ENCODE assay signal across 31 cellular contexts in the genomic region with DNA sequence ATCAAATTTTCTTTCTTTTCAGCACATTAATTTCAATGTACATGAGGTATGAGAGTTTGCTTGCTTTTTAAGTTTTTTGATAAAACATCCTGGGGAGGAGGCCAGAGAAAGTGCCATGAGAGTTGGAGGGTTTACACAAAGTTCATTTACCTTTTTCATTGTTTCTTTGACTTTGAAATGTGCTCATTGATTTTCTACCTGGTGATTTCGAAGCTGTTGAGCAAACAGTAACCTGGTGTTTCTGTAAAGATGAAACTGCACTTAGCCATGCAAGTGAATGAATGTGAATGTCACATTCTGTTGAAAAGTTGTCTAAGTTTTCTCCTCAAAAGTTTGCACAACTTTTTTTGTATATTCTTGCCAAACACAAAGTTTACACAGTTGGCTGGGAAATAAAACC.
"Had no signal": no experiment of that assay in that cellular context is flagged by ENCODE, and none has a peak within 500 bp of the region (broad histone marks: within the 10 kb centered on the region; RNA-seq: fewer than 3 reads in every experiment).

No MANE protein-coding gene starts in this region.

- H3K36me3 ChIP-seq: ascending aorta had no signal

- H3K27me3 Mint-ChIP-seq: activated B cell treated with CpG ODN at 0.5 μM for 24 hours; activated CD4-positive, alpha-beta T cell treated with anti-CD3 and anti-CD28 coated beads, Interleukin-2, amount 10 ng/mL, durations not matched to agents 24 days and 14 days; activated naive CD8-positive, alpha-beta T cell treated with anti-CD3 and anti-CD28 coated beads, Interleukin-2, amount 50 U/mL, for 24 hours; T-cell had no signal

- H3K27ac Mint-ChIP-seq: activated B cell treated with CpG ODN at 0.5 μM for 24 hours; activated CD4-positive, alpha-beta T cell treated with anti-CD3 and anti-CD28 coated beads, Interleukin-2, amount 10 ng/mL, durations not matched to agents 24 days and 14 days; activated naive CD4-positive, alpha-beta T cell treated with anti-CD3 and anti-CD28 coated beads, Interleukin-2, amount 50 U/mL, for 72 hours; activated naive CD8-positive, alpha-beta T cell treated with anti-CD3 and anti-CD28 coated beads, Interleukin-2, amount 50 U/mL, for 24 hours; T-cell had no signal

- H3K4me1 Mint-ChIP-seq: activated B cell treated with CpG ODN at 0.5 μM for 24 hours; activated CD4-positive, alpha-beta T cell treated with anti-CD3 and anti-CD28 coated beads, Interleukin-2, amount 10 ng/mL, durations not matched to agents 24 days and 14 days; activated naive CD8-positive, alpha-beta T cell treated with anti-CD3 and anti-CD28 coated beads, Interleukin-2, amount 50 U/mL, for 24 hours; T-cell had no signal

- ATAC-seq: activated naive CD4-positive, alpha-beta T cell treated with anti-CD3 and anti-CD28 coated beads, Interleukin-2, amount 50 U/mL, for 72 hours; activated naive CD8-positive, alpha-beta T cell treated with anti-CD3 and anti-CD28 coated beads, Interleukin-2, amount 50 U/mL, for 24 hours; activated T-cell treated with anti-CD3 and anti-CD28 coated beads, Interleukin-2, amount 50 U/mL, for 4 hours; body of pancreas; K562; Panc1; Right ventricle myocardium inferior; T-cell had no signal

- H3K9me3 Mint-ChIP-seq: activated CD4-positive, alpha-beta T cell treated with anti-CD3 and anti-CD28 coated beads, Interleukin-2, amount 10 ng/mL, durations not matched to agents 24 days and 14 days; activated naive CD8-positive, alpha-beta T cell treated with anti-CD3 and anti-CD28 coated beads, Interleukin-2, amount 50 U/mL, for 24 hours had no signal

- H3K9me3 ChIP-seq: ascending aorta, body of pancreas had no signal

- H3K4me1 ChIP-seq: ascending aorta, body of pancreas had no signal

- H3K27ac ChIP-seq: ascending aorta, body of pancreas, SK-N-MC had no signal

- H3K27me3 ChIP-seq: ascending aorta, body of pancreas had no signal

- H3K4me3 ChIP-seq: ascending aorta, body of pancreas, K562, SK-N-MC had no signal

- DNase-seq: activated B cell treated with CpG ODN at 0.5 μM for 24 hours; activated CD4-positive, alpha-beta T cell treated with anti-CD3 and anti-CD28 coated beads for 1 hour; activated CD4-positive, alpha-beta T cell treated with anti-CD3 and anti-CD28 coated beads, Interleukin-2, amount 10 ng/mL, durations not matched to agents 24 days and 14 days; activated CD4-positive, alpha-beta T cell treated with anti-CD3 and anti-CD28 coated beads, Interleukin-2, amount 50 U/mL, for 48 hours; activated CD8-positive, alpha-beta memory T cell treated with anti-CD3 and anti-CD28 coated beads for 24 hours; activated effector memory CD4-positive, alpha-beta T cell treated with anti-CD3 and anti-CD28 coated beads, Interleukin-2, amount 50 U/mL, for 16 hours; activated naive CD4-positive, alpha-beta T cell treated with Interleukin-2 at 50 U/mL for 16 hours; activated naive CD8-positive, alpha-beta T cell treated with anti-CD3 and anti-CD28 coated beads, Interleukin-2, amount 50 U/mL, for 24 hours; activated T-cell treated with anti-CD3 and anti-CD28 coated beads, Interleukin-2, amount 50 U/mL, for 4 hours; amniotic stem cell; body of pancreas; central memory CD4-positive, alpha-beta T cell; Karpas-422; MM.1S; NCI-H1105; NCI-H1436 treated with DMSO at 0.1 percent for 48 hours; NCI-H1930; NCI-H446 treated with DMSO at 0.1 percent for 48 hours; NCI-H524 treated with DMSO at 0.1 percent for 48 hours; NK-92 treated with Interleukin-12 subunit alpha and Interleukin-12 subunit beta, amount 100 ng/mL, for 24 hours; OCI-M1; RPMI8226; T-cell; T-helper 2 cell; T1000 had no signal

- H3K4me3 Mint-ChIP-seq: activated B cell treated with CpG ODN at 0.5 μM for 24 hours; activated CD4-positive, alpha-beta T cell treated with anti-CD3 and anti-CD28 coated beads, Interleukin-2, amount 10 ng/mL, durations not matched to agents 24 days and 14 days; activated naive CD8-positive, alpha-beta T cell treated with anti-CD3 and anti-CD28 coated beads, Interleukin-2, amount 50 U/mL, for 24 hours; activated T-cell treated with anti-CD3 and anti-CD28 coated beads, Interleukin-2, amount 50 U/mL, for 4 hours; T-cell had no signal

- H3K36me3 Mint-ChIP-seq: activated naive CD4-positive, alpha-beta T cell treated with anti-CD3 and anti-CD28 coated beads, Interleukin-2, amount 50 U/mL, for 72 hours; T-cell had no signal
